11 cellular contexts compared by ENCODE assay signal in the genomic region with DNA sequence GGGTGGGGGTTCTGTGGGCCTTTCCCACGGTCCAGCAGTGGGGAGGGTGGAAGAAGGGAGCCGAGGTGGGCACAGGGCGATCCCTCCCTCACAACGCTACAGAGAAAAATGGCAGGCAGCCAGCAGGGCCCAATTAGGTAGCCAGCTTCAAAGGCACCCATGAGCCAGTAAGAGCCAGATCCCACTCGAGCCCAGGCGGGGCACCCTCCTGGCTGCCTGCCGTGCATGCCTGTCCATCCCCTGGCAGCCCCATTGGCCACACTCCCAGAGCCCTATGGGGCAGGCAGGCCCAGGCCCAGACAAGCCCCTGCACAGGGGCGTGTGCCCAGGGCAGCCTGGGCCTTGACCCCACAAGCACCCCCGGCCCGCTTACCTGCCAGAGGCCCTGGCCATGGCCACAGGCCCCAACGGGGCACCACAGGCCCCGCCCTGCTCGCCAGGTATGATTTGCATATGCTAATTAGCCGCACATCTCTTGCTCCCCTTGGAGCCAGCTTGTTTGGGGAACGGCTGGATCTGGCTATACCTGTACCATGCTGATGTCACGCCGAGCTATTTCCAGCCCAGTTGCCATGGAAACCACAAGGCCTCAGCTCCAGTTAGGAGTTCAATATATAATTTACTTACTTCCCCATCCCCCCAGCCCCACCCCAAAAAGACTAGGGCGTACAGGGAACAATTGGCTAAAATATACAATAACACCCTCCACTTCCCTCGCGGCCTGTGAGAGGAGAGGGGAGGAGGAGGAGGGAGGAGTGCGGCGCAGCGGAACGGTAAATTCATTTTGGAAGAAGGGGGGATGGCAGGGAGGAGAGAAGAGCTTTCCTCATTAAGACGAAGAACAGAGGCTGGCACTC. TPM values are rescaled to one million over a fixed set of nuclear protein-coding genes. Genes with fewer than 3 reads are reported as not detected.
DNase-seq lines count a peak whose midpoint lies in the region; ATAC-seq, FAIRE-seq and TF ChIP-seq lines count a peak whose summit lies in the region.
"Had no signal": no experiment of that assay in that cellular context is flagged by ENCODE, and none has a peak within 500 bp of the region (broad histone marks: within the 10 kb centered on the region; RNA-seq: fewer than 3 reads in every experiment).

No MANE protein-coding gene starts in this region.

- no peak overlapping the region for H3K4me3 ChIP-seq in bronchial epithelial cell (ENCODE audit: low read depth, low read length)
- H3K4me3 ChIP-seq in neural cell (ENCODE audit: low read length) = peak overlapping the region; percentile 55

- no peak overlapping the region for H3K27ac Mint-ChIP-seq in activated T-helper 17 cell treated with anti-CD3 and anti-CD28 coated beads, Interleukin-2, amount 50 U/mL, for 72 hours

- TF ChIP-seq CTCF in bronchial epithelial cell (IDR thresholded peaks at IDR 0.05; ENCODE audit: insufficient read depth, low read length, severe bottlenecking) (no peak), neural cell (IDR thresholded peaks at IDR 0.05; ENCODE audit: poor library complexity, severe bottlenecking) (no peak)

- DNase-seq in DMS53 (lab: John Stamatoyannopoulos, UW) (peak; percentile 89), NCI-H2081 treated with DMSO at 0.1 percent for 48 hours (lab: John Stamatoyannopoulos, UW) (peak; percentile 18), bronchial epithelial cell (ENCODE audit: low read depth) (peak; percentile 53), NOMO-1 (lab: John Stamatoyannopoulos, UW; ENCODE audit: unreplicated experiment in 2 of 2) (no peak)
- no peak for DNase-seq in stimulated activated naive CD8-positive, alpha-beta T cell treated with anti-CD3 and anti-CD28 coated beads, Interleukin-15, Interleukin-2, amounts not matched to agents 100 U/mL and 50 U/mL, for 24 hours
- DNase-seq: activated naive CD4-positive, alpha-beta T cell treated with anti-CD3 and anti-CD28 coated beads, Interleukin-2, amount 10 ng/mL, durations not matched to agents 7 days and 5 days; DND-41 had no signal

- H2AFZ ChIP-seq in neural cell (ENCODE audit: low read depth, low read length) = no peak overlapping the region

- no peaks in the 10 kb centered on the region for H3K9me3 Mint-ChIP-seq in activated T-helper 17 cell treated with anti-CD3 and anti-CD28 coated beads, Interleukin-2, amount 50 U/mL, for 72 hours
- H3K9me3 Mint-ChIP-seq: activated naive CD4-positive, alpha-beta T cell treated with anti-CD3 and anti-CD28 coated beads, Interleukin-2, amount 10 ng/mL, durations not matched to agents 7 days and 5 days; stimulated activated memory B cell treated with anti-CD40 and anti-IgM and Interleukin-4, amounts not matched to agents 10 μg/mL and 1 μg/mL and 100 μg/mL, for 72 hours had no signal

- peak overlapping the region; percentile 19 for H3K4me2 ChIP-seq in neural cell (ENCODE audit: low read length)

- no peak overlapping the region for H3K4me3 Mint-ChIP-seq in activated T-helper 17 cell treated with anti-CD3 and anti-CD28 coated beads, Interleukin-2, amount 50 U/mL, for 72 hours
- H3K4me3 Mint-ChIP-seq: activated naive CD4-positive, alpha-beta T cell treated with anti-CD3 and anti-CD28 coated beads, Interleukin-2, amount 10 ng/mL, durations not matched to agents 7 days and 5 days had no signal

- peaks cover 16% of the 10 kb centered on the region for H3K4me1 Mint-ChIP-seq in activated T-helper 17 cell treated with anti-CD3 and anti-CD28 coated beads, Interleukin-2, amount 50 U/mL, for 72 hours

- H3K27ac ChIP-seq in neural cell (ENCODE audit: low read length) = peak overlapping the region; percentile 82

- no peak for FAIRE-seq in bronchial epithelial cell (lab: Jason Lieb, UNC)

- H3F3A ChIP-seq in neural cell (ENCODE audit: insufficient read depth, low read length, poor library complexity, severe bottlenecking) = no peaks in the 10 kb centered on the region

- H3K79me2 ChIP-seq in neural cell (replicated peaks; ENCODE audit: insufficient read depth, low read length) = peaks cover 16% of the 10 kb centered on the region

- no peaks in the 10 kb centered on the region for H3K27me3 Mint-ChIP-seq in activated T-helper 17 cell treated with anti-CD3 and anti-CD28 coated beads, Interleukin-2, amount 50 U/mL, for 72 hours

- H3K9me2 ChIP-seq in neural cell (ENCODE audit: insufficient read depth, low read length) = no peaks in the 10 kb centered on the region

- H3K36me3 Mint-ChIP-seq in activated T-helper 17 cell treated with anti-CD3 and anti-CD28 coated beads, Interleukin-2, amount 50 U/mL, for 72 hours (ENCODE audit: low read depth) = no peaks in the 10 kb centered on the region
- H3K36me3 Mint-ChIP-seq: activated naive CD4-positive, alpha-beta T cell treated with anti-CD3 and anti-CD28 coated beads, Interleukin-2, amount 10 ng/mL, durations not matched to agents 7 days and 5 days; stimulated activated memory B cell treated with anti-CD40 and anti-IgM and Interleukin-4, amounts not matched to agents 10 μg/mL and 1 μg/mL and 100 μg/mL, for 72 hours had no signal

- H3K9me3 ChIP-seq in neural cell (ENCODE audit: low read length) = no peaks in the 10 kb centered on the region

- H3K27me3 ChIP-seq in bronchial epithelial cell (ENCODE audit: control insufficient read depth, insufficient read depth, low read length) (no peaks in the 10 kb centered on the region), neural cell (ENCODE audit: insufficient read depth, low read depth, low read length) (no peaks in the 10 kb centered on the region)

- H3K9ac ChIP-seq in neural cell (ENCODE audit: low read length) = peak overlapping the region; percentile 62

- ATAC-seq in HG03442 (IDR thresholded peaks at IDR 0.05; ENCODE audit: unreplicated experiment) = no peak
- ATAC-seq in stimulated activated naive CD8-positive, alpha-beta T cell treated with anti-CD3 and anti-CD28 coated beads, Interleukin-15, Interleukin-2, amounts not matched to agents 100 U/mL and 50 U/mL, for 24 hours = no peak
- ATAC-seq in activated T-helper 17 cell treated with anti-CD3 and anti-CD28 coated beads, Interleukin-2, amount 50 U/mL, for 72 hours (replicated peaks) = no peak

- no peaks in the 10 kb centered on the region for H4K20me1 ChIP-seq in neural cell (ENCODE audit: insufficient read depth)

- H3K36me3 ChIP-seq in bronchial epithelial cell (ENCODE audit: control insufficient read depth, insufficient read depth, low read length) = no peaks in the 10 kb centered on the region
- H3K36me3 ChIP-seq in neural cell (ENCODE audit: insufficient read depth, low read length) = no peaks in the 10 kb centered on the region

- TF ChIP-seq EP300 in neural cell (conservative IDR thresholded peaks at IDR 0.05; ENCODE audit: poor library complexity, severe bottlenecking) = peak; percentile 37

- no peak for TF ChIP-seq RAD21 in neural cell (conservative IDR thresholded peaks at IDR 0.05)

TF ChIP-seq in neural cell, 6 proteins besides CTCF, POLR2A, EP300 and RAD21:
- TF ChIP-seq TAF1 (IDR thresholded peaks at IDR 0.05; ENCODE audit: low read depth) (no peak), POLR2AphosphoS5 (IDR thresholded peaks at IDR 0.05) (no peak), MXI1 (conservative IDR thresholded peaks at IDR 0.05; ENCODE audit: poor library complexity, severe bottlenecking) (peak; percentile 22), EZH2 (IDR thresholded peaks at IDR 0.05; ENCODE audit: borderline replicate concordance, insufficient read depth, low read length, poor library complexity, severe bottlenecking) (no peak)
- TF ChIP-seq, protein P1, sequence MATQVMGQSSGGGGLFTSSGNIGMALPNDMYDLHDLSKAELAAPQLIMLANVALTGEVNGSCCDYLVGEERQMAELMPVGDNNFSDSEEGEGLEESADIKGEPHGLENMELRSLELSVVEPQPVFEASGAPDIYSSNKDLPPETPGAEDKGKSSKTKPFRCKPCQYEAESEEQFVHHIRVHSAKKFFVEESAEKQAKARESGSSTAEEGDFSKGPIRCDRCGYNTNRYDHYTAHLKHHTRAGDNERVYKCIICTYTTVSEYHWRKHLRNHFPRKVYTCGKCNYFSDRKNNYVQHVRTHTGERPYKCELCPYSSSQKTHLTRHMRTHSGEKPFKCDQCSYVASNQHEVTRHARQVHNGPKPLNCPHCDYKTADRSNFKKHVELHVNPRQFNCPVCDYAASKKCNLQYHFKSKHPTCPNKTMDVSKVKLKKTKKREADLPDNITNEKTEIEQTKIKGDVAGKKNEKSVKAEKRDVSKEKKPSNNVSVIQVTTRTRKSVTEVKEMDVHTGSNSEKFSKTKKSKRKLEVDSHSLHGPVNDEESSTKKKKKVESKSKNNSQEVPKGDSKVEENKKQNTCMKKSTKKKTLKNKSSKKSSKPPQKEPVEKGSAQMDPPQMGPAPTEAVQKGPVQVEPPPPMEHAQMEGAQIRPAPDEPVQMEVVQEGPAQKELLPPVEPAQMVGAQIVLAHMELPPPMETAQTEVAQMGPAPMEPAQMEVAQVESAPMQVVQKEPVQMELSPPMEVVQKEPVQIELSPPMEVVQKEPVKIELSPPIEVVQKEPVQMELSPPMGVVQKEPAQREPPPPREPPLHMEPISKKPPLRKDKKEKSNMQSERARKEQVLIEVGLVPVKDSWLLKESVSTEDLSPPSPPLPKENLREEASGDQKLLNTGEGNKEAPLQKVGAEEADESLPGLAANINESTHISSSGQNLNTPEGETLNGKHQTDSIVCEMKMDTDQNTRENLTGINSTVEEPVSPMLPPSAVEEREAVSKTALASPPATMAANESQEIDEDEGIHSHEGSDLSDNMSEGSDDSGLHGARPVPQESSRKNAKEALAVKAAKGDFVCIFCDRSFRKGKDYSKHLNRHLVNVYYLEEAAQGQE (IDR thresholded peaks at IDR 0.05; ENCODE audit: borderline replicate concordance) = no peak

RNA-seq across cellular contexts. Expression of a gene that starts 47.5 kb away (rescaled TPM):
- 36.9 and 40.8 TPM in 2 replicates for total RNA-seq in bronchial epithelial cell
- polyA plus RNA-seq in neural cell = 21.9 and 27.5 TPM in 2 replicates
- polyA minus RNA-seq in neural cell = 134 and 148 TPM in 2 replicates
- total RNA-seq in activated T-helper 17 cell treated with anti-CD3 and anti-CD28 coated beads, Interleukin-2, amount 50 U/mL, for 72 hours = 10 to 100 TPM; 61.2 to 72.5 TPM

Comparison
In these comparisons a context has a peak if more than half of its experiments do, and no peak if none do; other contexts are left out.
1. DNase-seq: peak in DMS53 (single experiment), NCI-H2081 treated with DMSO at 0.1 percent for 48 hours (single experiment) and bronchial epithelial cell (single experiment); none in NOMO-1 (0 of 2) and stimulated activated naive CD8-positive, alpha-beta T cell treated with anti-CD3 and anti-CD28 coated beads, Interleukin-15, Interleukin-2, amounts not matched to agents 100 U/mL and 50 U/mL, for 24 hours (single experiment).